ENCODE assay signal across 13 cellular contexts in genomic region chr15:83734487-83734886, GRCh38.
DNase-seq lines count a peak whose midpoint lies in the region; ATAC-seq and TF ChIP-seq lines count a peak whose summit lies in the region.
"Had no signal": no experiment of that assay in that cellular context is flagged by ENCODE, and none has a peak within 500 bp of the region (broad histone marks: within the 10 kb centered on the region; RNA-seq: fewer than 3 reads in every experiment).

No MANE protein-coding gene starts in this region.

- no peaks in the 10 kb centered on the region for H3K4me1 ChIP-seq in BE2C
- no peaks in the 10 kb centered on the region for H3K4me1 ChIP-seq in GM23338 (ENCODE audit: insufficient read depth)
- H3K4me1 ChIP-seq in hepatocyte (ENCODE audit: insufficient read depth), result no peaks in the 10 kb centered on the region
- H3K4me1 ChIP-seq: gastrocnemius medialis had no signal

- H3K4me1 Mint-ChIP-seq in GM23338, result no peaks in the 10 kb centered on the region; the same call in 2 of the 3 replicates
- no peaks in the 10 kb centered on the region for H3K4me1 Mint-ChIP-seq in activated CD4-positive, alpha-beta memory T cell treated with anti-CD3 and anti-CD28 coated beads for 36 hours (ENCODE audit: low read depth)
- H3K4me1 Mint-ChIP-seq: CD4-positive, alpha-beta memory T cell had no signal

- H3K27ac Mint-ChIP-seq in GM23338, result no peak overlapping the region
- no peak overlapping the region for H3K27ac Mint-ChIP-seq in activated CD4-positive, alpha-beta memory T cell treated with anti-CD3 and anti-CD28 coated beads for 36 hours
- H3K27ac Mint-ChIP-seq: CD4-positive, alpha-beta memory T cell had no signal

- H3K4me2 ChIP-seq in GM23338 (no peak overlapping the region), hepatocyte (no peak overlapping the region)

- DNase-seq in BE2C (no peak), GM23338 (ENCODE audit: low spot score) (peak; percentile 53), SW480 (ENCODE audit: low spot score) (peak; percentile 32), hepatocyte (ENCODE audit: low spot score) (no peak), occipital lobe (lab: John Stamatoyannopoulos, UW) (no peak), GM19238 (ENCODE audit: insufficient read length, low spot score) (no peak)
- no peak for DNase-seq in activated CD4-positive, alpha-beta memory T cell treated with anti-CD3 and anti-CD28 coated beads for 36 hours
- no peak for DNase-seq in stimulated activated CD4-positive, alpha-beta T cell treated with anti-CD3 and anti-CD28 coated beads, Interleukin-4, amount 100 ng/mL, for 1 hour
- DNase-seq: CD4-positive, alpha-beta memory T cell; gastrocnemius medialis; midbrain; NCI-H446 treated with DMSO at 0.1 percent for 48 hours; retina had no signal

- TF ChIP-seq CTCF in BE2C (IDR thresholded peaks at IDR 0.05; ENCODE audit: low read depth, low read length), result peak; percentile 33; the same call in 1 of the 2 replicates
- TF ChIP-seq CTCF in GM23338 (conservative IDR thresholded peaks at IDR 0.05; ENCODE audit: low read depth in 2 of 2), result peak; percentile 65 to 72
- peak; percentile 26 for TF ChIP-seq CTCF in hepatocyte (IDR thresholded peaks at IDR 0.05; ENCODE audit: poor library complexity)

- H3K9me2 ChIP-seq in GM23338 (ENCODE audit: insufficient read depth), result no peaks in the 10 kb centered on the region; the same call in 1 of the 2 replicates
- H3K9me2 ChIP-seq in hepatocyte (replicated peaks; ENCODE audit: insufficient read depth), result no peaks in the 10 kb centered on the region

- intact Hi-C loops in activated CD4-positive, alpha-beta memory T cell treated with anti-CD3 and anti-CD28 coated beads for 36 hours (cut with micrococcal nuclease), result no loop called here

- POLR2A ChIA-PET in activated CD4-positive, alpha-beta memory T cell treated with anti-CD3 and anti-CD28 coated beads for 36 hours (lab: Charles Lee), result no interaction called here

- H3K9me3 ChIP-seq in BE2C (no peaks in the 10 kb centered on the region), hepatocyte (ENCODE audit: low read depth) (no peaks in the 10 kb centered on the region)
- H3K9me3 ChIP-seq: gastrocnemius medialis had no signal

- CTCF ChIA-PET in activated CD4-positive, alpha-beta memory T cell treated with anti-CD3 and anti-CD28 coated beads for 36 hours (lab: Charles Lee), result no interaction called here

- no peak overlapping the region for H2AFZ ChIP-seq in GM23338
- no peak overlapping the region for H2AFZ ChIP-seq in hepatocyte

- H3K9me3 Mint-ChIP-seq in GM23338, result no peaks in the 10 kb centered on the region
- H3K9me3 Mint-ChIP-seq in activated CD4-positive, alpha-beta memory T cell treated with anti-CD3 and anti-CD28 coated beads for 36 hours, result peaks cover 4% of the 10 kb centered on the region

- H3F3A ChIP-seq in GM23338 (replicated peaks; ENCODE audit: low read depth), result no peaks in the 10 kb centered on the region

- ATAC-seq in GM23338, result peak; percentile 76
- ATAC-seq: gastrocnemius medialis had no signal

- H4K20me1 ChIP-seq in GM23338 (replicated peaks; ENCODE audit: insufficient read depth), result no peaks in the 10 kb centered on the region
- H4K20me1 ChIP-seq in hepatocyte (ENCODE audit: insufficient read depth, poor library complexity, severe bottlenecking), result no peaks in the 10 kb centered on the region

- H3K36me3 ChIP-seq in BE2C (no peaks in the 10 kb centered on the region), GM23338 (ENCODE audit: insufficient read depth) (no peaks in the 10 kb centered on the region), hepatocyte (replicated peaks; ENCODE audit: insufficient read depth, low read depth) (no peaks in the 10 kb centered on the region)
- H3K36me3 ChIP-seq: gastrocnemius medialis had no signal

- no peak overlapping the region for H3K4me3 Mint-ChIP-seq in GM23338
- no peak overlapping the region for H3K4me3 Mint-ChIP-seq in activated CD4-positive, alpha-beta memory T cell treated with anti-CD3 and anti-CD28 coated beads for 36 hours
- H3K4me3 Mint-ChIP-seq: CD4-positive, alpha-beta memory T cell had no signal

- H3K27me3 Mint-ChIP-seq in GM23338 (ENCODE audit: insufficient read depth, low read depth, poor library complexity), result no peaks in the 10 kb centered on the region
- H3K27me3 Mint-ChIP-seq in activated CD4-positive, alpha-beta memory T cell treated with anti-CD3 and anti-CD28 coated beads for 36 hours, result peaks cover 2% of the 10 kb centered on the region

- H3K36me3 Mint-ChIP-seq in GM23338 (ENCODE audit: low read depth), result no peaks in the 10 kb centered on the region
- H3K36me3 Mint-ChIP-seq in activated CD4-positive, alpha-beta memory T cell treated with anti-CD3 and anti-CD28 coated beads for 36 hours, result no peaks in the 10 kb centered on the region
- H3K36me3 Mint-ChIP-seq: CD4-positive, alpha-beta memory T cell had no signal

- H3K4me3 ChIP-seq in BE2C (ENCODE audit: low read depth, low read length), result no peak overlapping the region
- no peak overlapping the region for H3K4me3 ChIP-seq in GM23338
- no peak overlapping the region for H3K4me3 ChIP-seq in hepatocyte
- H3K4me3 ChIP-seq: gastrocnemius medialis had no signal

- H3K27me3 ChIP-seq in BE2C (0 out of 2 replicates have a peak, but pooled peaks cover 4% of the 10 kb centered on the region), GM23338 (ENCODE audit: insufficient read depth) (no peaks in the 10 kb centered on the region), hepatocyte (no peaks in the 10 kb centered on the region)
- H3K27me3 ChIP-seq: gastrocnemius medialis had no signal

- no peak overlapping the region for H3K27ac ChIP-seq in GM23338 (ENCODE audit: low read depth)
- H3K27ac ChIP-seq in hepatocyte, result no peak overlapping the region
- H3K27ac ChIP-seq: gastrocnemius medialis had no signal

- WGBS in hepatocyte (ENCODE audit: low lambda C conversion rate, missing lambda C conversion rate), result 51% methylated on average over 3 of the region's 3 CpGs

- H3K79me2 ChIP-seq in GM23338 (replicated peaks; ENCODE audit: insufficient read depth) (no peaks in the 10 kb centered on the region), hepatocyte (no peaks in the 10 kb centered on the region)

TF ChIP-seq in GM23338, 12 proteins besides CTCF, POLR2A, EP300 and RAD21 (continues in another document):
- TF ChIP-seq ETS1 (IDR thresholded peaks at IDR 0.05), result no peak

Comparison
In these comparisons a context has a peak if more than half of its experiments do, and no peak if none do; other contexts are left out.
1. DNase-seq: peak in GM23338 (single experiment) and SW480 (single experiment); none in BE2C (single experiment), hepatocyte (single experiment), activated CD4-positive, alpha-beta memory T cell treated with anti-CD3 and anti-CD28 coated beads for 36 hours (single experiment), occipital lobe (single experiment), GM19238 (single experiment) and stimulated activated CD4-positive, alpha-beta T cell treated with anti-CD3 and anti-CD28 coated beads, Interleukin-4, amount 100 ng/mL, for 1 hour (single experiment).
2. Peak in every context shown above with its lines, with median percentiles within 50 percentile points of each other: CTCF ChIP-seq.